20 cellular contexts compared by ENCODE assay signal in the genomic region with DNA sequence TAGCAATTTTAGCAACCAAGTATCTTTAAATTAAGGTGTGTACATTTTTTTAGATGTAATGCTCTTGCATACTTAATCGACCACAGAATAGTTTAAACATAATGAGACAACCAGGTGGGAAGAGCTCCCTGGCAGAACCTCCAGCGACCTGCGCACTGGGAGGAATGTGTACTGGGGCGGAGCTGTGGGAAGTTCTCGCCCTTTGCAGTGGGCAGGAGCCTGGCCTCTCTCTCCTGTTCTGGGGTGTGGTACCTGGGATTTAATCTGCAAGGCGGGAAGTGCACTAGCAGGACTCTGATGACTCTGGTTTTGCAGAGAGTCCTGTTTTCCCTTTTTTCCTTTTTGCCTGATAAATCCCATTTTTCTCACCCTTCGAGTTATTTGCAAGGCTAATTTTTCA.
A peak's percentile ranks its signal among the peaks of the same experiment; 100 is the strongest.
DNase-seq lines count a peak whose midpoint lies in the region; ATAC-seq and TF ChIP-seq lines count a peak whose summit lies in the region.
"Had no signal": no experiment of that assay in that cellular context is flagged by ENCODE, and none has a peak within 500 bp of the region (broad histone marks: within the 10 kb centered on the region; RNA-seq: fewer than 3 reads in every experiment).

No MANE protein-coding gene starts in this region.

- WGBS in stomach, 5 donors, result 31 to 60% (median 48%) methylated on average over 7 of the region's 7 CpGs

- no peaks in the 10 kb centered on the region for H3K36me3 Mint-ChIP-seq in osteocyte (ENCODE audit: unreplicated experiment)
- H3K36me3 Mint-ChIP-seq: T-cell had no signal

- peak; percentile 33 for DNase-seq in HT-29 (ENCODE audit: low spot score)
- no peak for DNase-seq in RWPE2 (ENCODE audit: low spot score)
- DNase-seq in stomach, result peak; percentile 41
- no peak for DNase-seq in osteocyte (ENCODE audit: extremely low spot score, unreplicated experiment)
- DNase-seq in DMS53 (lab: John Stamatoyannopoulos, UW), result no peak
- DNase-seq: Calu3, DND-41, GOT3, HCEC 1CT, Karpas-422, NCI-H1105, NCI-H1436 treated with DMSO at 0.1 percent for 48 hours, NCI-H69, SJCRH30, T-cell had no signal

- no peak overlapping the region for H3K27ac ChIP-seq in RWPE2 (ENCODE audit: poor library complexity, severe bottlenecking)
- H3K27ac ChIP-seq in stomach, result no peak overlapping the region
- H3K27ac ChIP-seq: HL-60, SJCRH30 had no signal

- H3K9me3 ChIP-seq in RWPE2 (ENCODE audit: severe bottlenecking), result no peaks in the 10 kb centered on the region
- H3K9me3 ChIP-seq in stomach, result peaks cover 0 to 7% (median 0%) of the 10 kb centered on the region in 4 donors
- H3K9me3 ChIP-seq: SJCRH30 had no signal

- no peak overlapping the region for H3K4me3 Mint-ChIP-seq in osteocyte (ENCODE audit: unreplicated experiment)
- H3K4me3 Mint-ChIP-seq: T-cell had no signal

- peaks cover 13% of the 10 kb centered on the region for H3K4me1 Mint-ChIP-seq in osteocyte (ENCODE audit: unreplicated experiment)
- H3K4me1 Mint-ChIP-seq: T-cell had no signal

- no peaks in the 10 kb centered on the region for H3K4me1 ChIP-seq in RWPE2 (ENCODE audit: insufficient read depth, poor library complexity, severe bottlenecking)
- H3K4me1 ChIP-seq in stomach, result peaks cover 0 to 9% (median 0%) of the 10 kb centered on the region in 4 donors

- no peaks in the 10 kb centered on the region for H3K27me3 ChIP-seq in RWPE2 (ENCODE audit: insufficient read depth, poor library complexity, severe bottlenecking)
- peaks cover 0 to 9% (median 0%) of the 10 kb centered on the region in 3 donors for H3K27me3 ChIP-seq in stomach
- H3K27me3 ChIP-seq: SJCRH30 had no signal

- H3K4me3 ChIP-seq in RWPE2 (ENCODE audit: severe bottlenecking) (no peak overlapping the region), stomach (no peak overlapping the region)
- H3K4me3 ChIP-seq: SJCRH30 had no signal

- TF ChIP-seq CTCF in RWPE2 (IDR thresholded peaks at IDR 0.05; ENCODE audit: poor library complexity, severe bottlenecking), result no peak
- TF ChIP-seq CTCF in stomach (IDR thresholded peaks at IDR 0.05), result no peak
- TF ChIP-seq CTCF in osteocyte (IDR thresholded peaks at IDR 0.05), result no peak

- TF ChIP-seq EP300 in stomach (IDR thresholded peaks at IDR 0.05), result no peak

- TF ChIP-seq POLR2A in stomach (IDR thresholded peaks at IDR 0.05), result no peak

- H3K9me3 Mint-ChIP-seq in osteocyte (ENCODE audit: unreplicated experiment), result peaks cover 3% of the 10 kb centered on the region
- H3K9me3 Mint-ChIP-seq: T-cell had no signal

- intact Hi-C loops in stomach (cut with DNase I; ENCODE audit: low total_unique reads), result no loop called here

- no peaks in the 10 kb centered on the region for H3K36me3 ChIP-seq in RWPE2 (ENCODE audit: low read depth)
- no peaks in the 10 kb centered on the region for H3K36me3 ChIP-seq in stomach
- H3K36me3 ChIP-seq: SJCRH30 had no signal

- ATAC-seq in RWPE2 (ENCODE audit: low read depth) (peak; percentile 72; the same call in 2 of the 3 replicates), esophagus mucosa (peak; percentile 46), GM21825 (IDR thresholded peaks at IDR 0.05; ENCODE audit: unreplicated experiment) (no peak)
- ATAC-seq: Right ventricle myocardium inferior, SK-N-SH treated with all-trans-retinoic acid at 6 μM for 48 hours, T-cell had no signal

- H3K27me3 Mint-ChIP-seq in osteocyte (ENCODE audit: unreplicated experiment), result peaks cover 8% of the 10 kb centered on the region

- no peak overlapping the region for H3K27ac Mint-ChIP-seq in osteocyte (ENCODE audit: unreplicated experiment)
- H3K27ac Mint-ChIP-seq: T-cell had no signal

Comparison
In these comparisons a context has a peak if more than half of its experiments do, and no peak if none do; other contexts are left out.
1. DNase-seq: peak in HT-29 (single experiment) and stomach (single experiment); none in RWPE2 (single experiment), osteocyte (single experiment) and DMS53 (single experiment).